ENCODE assay signal across 10 cellular contexts in the genomic region with DNA sequence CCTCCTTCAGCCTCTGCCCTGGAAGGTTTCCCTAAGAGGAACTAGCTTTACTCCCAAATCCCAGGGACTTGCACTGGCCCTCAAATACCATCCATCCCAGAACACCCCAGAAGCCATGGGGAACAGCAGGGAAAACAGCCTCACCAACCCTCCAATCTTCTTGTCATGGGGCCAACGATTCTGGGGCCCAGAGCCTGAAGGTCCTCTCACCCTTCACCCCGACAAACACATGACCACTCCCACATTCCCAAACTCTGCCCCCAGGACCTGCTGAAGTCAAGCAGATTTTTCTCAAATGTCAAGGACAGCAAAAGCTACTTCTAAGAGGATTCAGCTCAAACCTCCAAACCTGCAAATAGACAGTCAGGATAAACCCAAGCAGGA.
DNase-seq lines count a peak whose midpoint lies in the region; TF ChIP-seq lines count a peak whose summit lies in the region.
"Had no signal": no experiment of that assay in that cellular context is flagged by ENCODE, and none has a peak within 500 bp of the region (broad histone marks: within the 10 kb centered on the region; RNA-seq: fewer than 3 reads in every experiment).

No MANE protein-coding gene starts in this region.

- H3K36me3 ChIP-seq in PC-9 (ENCODE audit: low read depth) (0 out of 2 replicates have a peak, but pooled peaks cover 4% of the 10 kb centered on the region), muscle layer of colon (ENCODE audit: insufficient read depth, low read length) (no peaks in the 10 kb centered on the region), testis (ENCODE audit: low read depth, missing control alignments) (no peaks in the 10 kb centered on the region)
- no peaks in the 10 kb centered on the region for H3K36me3 ChIP-seq in CD4-positive, alpha-beta memory T cell (ENCODE audit: insufficient read depth, low read length)

- H3F3A ChIP-seq in PC-9 (ENCODE audit: insufficient read depth, low read depth) = peaks cover 53% of the 10 kb centered on the region; the same call in 1 of the 2 replicates

- no peak overlapping the region for H3K9ac ChIP-seq in muscle layer of colon (ENCODE audit: low read length)

- no peak for TF ChIP-seq POLR2A in testis (IDR thresholded peaks at IDR 0.05)

- intact Hi-C loops in PC-9 (cut with micrococcal nuclease; ENCODE audit: unreplicated experiment) (no loop called here), testis (cut with DNase I; ENCODE audit: low total_unique reads) (no loop called here)
- intact Hi-C loops in dendritic cell treated with granulocyte-macrophage colony-stimulating factor and Interleukin-4, amounts not matched to agents 40 ng/mL and 50 ng/mL, for 4 days (cut with micrococcal nuclease) = no loop called here
- intact Hi-C loops in CD4-positive, alpha-beta memory T cell (cut with micrococcal nuclease) = no loop called here

- H3K4me1 Mint-ChIP-seq in dendritic cell treated with granulocyte-macrophage colony-stimulating factor and Interleukin-4, amounts not matched to agents 40 ng/mL and 50 ng/mL, for 4 days (ENCODE audit: low read depth) = peaks cover 86% of the 10 kb centered on the region
- H3K4me1 Mint-ChIP-seq in CD4-positive, alpha-beta memory T cell = peaks cover 0 to 10% (median 3%) of the 10 kb centered on the region in 4 donors

- H3K9me2 ChIP-seq in PC-9 (ENCODE audit: insufficient read depth) = no peaks in the 10 kb centered on the region

- no peak overlapping the region for H3K4me3 Mint-ChIP-seq in dendritic cell treated with granulocyte-macrophage colony-stimulating factor and Interleukin-4, amounts not matched to agents 40 ng/mL and 50 ng/mL, for 4 days
- H3K4me3 Mint-ChIP-seq in CD4-positive, alpha-beta memory T cell = no peak overlapping the region

- 29 to 50% methylated on average over 2 of the region's 2 CpGs for WGBS in testis, 2 donors

- no peaks in the 10 kb centered on the region for H3K79me2 ChIP-seq in PC-9 (ENCODE audit: low read depth)

- H3K27ac ChIP-seq in PC-9 (peak overlapping the region; percentile 5; the same call in 1 of the 2 replicates), muscle layer of colon (ENCODE audit: low read depth, low read length) (peak overlapping the region; percentile 92), testis (peak overlapping the region; percentile 22 to 93)
- H3K27ac ChIP-seq in CD4-positive, alpha-beta memory T cell (ENCODE audit: low read depth, low read length) = no peak overlapping the region

- H3K9me3 Mint-ChIP-seq in dendritic cell treated with granulocyte-macrophage colony-stimulating factor and Interleukin-4, amounts not matched to agents 40 ng/mL and 50 ng/mL, for 4 days = no peaks in the 10 kb centered on the region
- H3K9me3 Mint-ChIP-seq in CD4-positive, alpha-beta memory T cell = no peaks in the 10 kb centered on the region

- H3K4me3 ChIP-seq in PC-9 (no peak overlapping the region), muscle layer of colon (ENCODE audit: low read depth in 1 of 2, low read length in 2 of 2) (no peak overlapping the region), testis (no peak overlapping the region)
- no peak overlapping the region for H3K4me3 ChIP-seq in CD4-positive, alpha-beta memory T cell (ENCODE audit: low read length in 2 of 2)

- DNase-seq in PC-9 (no peak), testis (no peak), NCI-H69 (lab: John Stamatoyannopoulos, UW) (no peak), H4 (ENCODE audit: low spot score) (no peak), DMS 273 treated with DMSO at 0.1 percent for 48 hours (lab: John Stamatoyannopoulos, UW) (no peak)
- no peak for DNase-seq in CD4-positive, alpha-beta memory T cell
- DNase-seq: Caco-2, NCI-H1694 treated with DMSO at 0.1 percent for 48 hours had no signal

- H2AFZ ChIP-seq in PC-9 = no peak overlapping the region

- H3K4me1 ChIP-seq in PC-9 (replicated peaks; ENCODE audit: insufficient read depth) = peaks cover 57% of the 10 kb centered on the region
- H3K4me1 ChIP-seq in muscle layer of colon (ENCODE audit: insufficient read depth, low read length) = peaks cover 75% of the 10 kb centered on the region
- peaks cover 57% of the 10 kb centered on the region for H3K4me1 ChIP-seq in testis
- no peaks in the 10 kb centered on the region for H3K4me1 ChIP-seq in CD4-positive, alpha-beta memory T cell (ENCODE audit: insufficient read depth, low read length)

- no TSS peak for BruUV-seq in PC-9 (replicated peaks; lab: Mats Ljungman, UMichigan)

- H3K4me2 ChIP-seq in PC-9 = peak overlapping the region; percentile 10; the same call in 1 of the 2 replicates

- no peaks in the 10 kb centered on the region for H3K36me3 Mint-ChIP-seq in dendritic cell treated with granulocyte-macrophage colony-stimulating factor and Interleukin-4, amounts not matched to agents 40 ng/mL and 50 ng/mL, for 4 days (ENCODE audit: low read depth)
- no peaks in the 10 kb centered on the region for H3K36me3 Mint-ChIP-seq in CD4-positive, alpha-beta memory T cell

- POLR2A ChIA-PET in PC-9 (lab: Charles Lee; ENCODE audit: unreplicated experiment) = no interaction called here
- POLR2A ChIA-PET in CD4-positive, alpha-beta memory T cell (lab: Charles Lee; ENCODE audit: partially characterized antibody) = no interaction called here

- peak overlapping the region; percentile 55 for H3K27ac Mint-ChIP-seq in dendritic cell treated with granulocyte-macrophage colony-stimulating factor and Interleukin-4, amounts not matched to agents 40 ng/mL and 50 ng/mL, for 4 days
- H3K27ac Mint-ChIP-seq in CD4-positive, alpha-beta memory T cell = peak overlapping the region in 3 of 7 donors; percentile 16 to 48 (median 38)

- TF ChIP-seq CTCF in PC-9 (conservative IDR thresholded peaks at IDR 0.05) (no peak), testis (IDR thresholded peaks at IDR 0.05) (no peak)

- no peaks in the 10 kb centered on the region for H3K27me3 ChIP-seq in PC-9 (ENCODE audit: insufficient read depth, low read depth)
- no peaks in the 10 kb centered on the region for H3K27me3 ChIP-seq in muscle layer of colon (ENCODE audit: control insufficient read depth in 1 of 2, insufficient read depth in 2 of 2, low read length in 2 of 2)
- no peaks in the 10 kb centered on the region for H3K27me3 ChIP-seq in testis
- H3K27me3 ChIP-seq in CD4-positive, alpha-beta memory T cell (ENCODE audit: insufficient read depth, low read length) = no peaks in the 10 kb centered on the region

- no peaks in the 10 kb centered on the region for H3K9me3 ChIP-seq in PC-9 (ENCODE audit: insufficient read depth, low read depth)
- H3K9me3 ChIP-seq in muscle layer of colon (ENCODE audit: low read length) = no peaks in the 10 kb centered on the region
- no peaks in the 10 kb centered on the region for H3K9me3 ChIP-seq in testis
- H3K9me3 ChIP-seq in CD4-positive, alpha-beta memory T cell (ENCODE audit: control insufficient read depth in 1 of 2, low read length in 2 of 2) = no peaks in the 10 kb centered on the region
- H3K9me3 ChIP-seq: Caco-2 had no signal

- CTCF ChIA-PET in PC-9 (lab: Charles Lee) = no interaction called here
- CTCF ChIA-PET in CD4-positive, alpha-beta memory T cell (lab: Charles Lee; ENCODE audit: partially characterized antibody) = no interaction called here

- H3K27me3 Mint-ChIP-seq in dendritic cell treated with granulocyte-macrophage colony-stimulating factor and Interleukin-4, amounts not matched to agents 40 ng/mL and 50 ng/mL, for 4 days = no peaks in the 10 kb centered on the region
- H3K27me3 Mint-ChIP-seq in CD4-positive, alpha-beta memory T cell = no peaks in the 10 kb centered on the region

- H4K20me1 ChIP-seq in PC-9 (ENCODE audit: insufficient read depth) = no peaks in the 10 kb centered on the region
